18 cellular contexts compared by ENCODE assay signal in genomic region chr16:85207357-85207921, GRCh38.
DNase-seq lines count a peak whose midpoint lies in the region; ATAC-seq and TF ChIP-seq lines count a peak whose summit lies in the region.
"Had no signal": no experiment of that assay in that cellular context is flagged by ENCODE, and none has a peak within 500 bp of the region (broad histone marks: within the 10 kb centered on the region; RNA-seq: fewer than 3 reads in every experiment).

No MANE protein-coding gene starts in this region.

- H4K20me1 ChIP-seq in SK-N-SH (ENCODE audit: insufficient read depth), result no peaks in the 10 kb centered on the region
- no peaks in the 10 kb centered on the region for H4K20me1 ChIP-seq in fibroblast of lung (ENCODE audit: control insufficient read depth, extremely low read depth, insufficient read depth, low read length)
- H4K20me1 ChIP-seq: BLaER1 had no signal

- H3K27ac Mint-ChIP-seq in nephron, result peak overlapping the region; percentile 78 to 91 (median 84)
- H3K27ac Mint-ChIP-seq: activated CD4-positive, alpha-beta T cell treated with anti-CD3 and anti-CD28 coated beads, Interleukin-2, amount 10 ng/mL, durations not matched to agents 24 days and 14 days had no signal

- DNase-seq in SK-N-SH (peak; percentile 86), fibroblast of lung (ENCODE audit: low read depth in 2 of 2) (peak; percentile 55 to 77), transverse colon (no peak), WERI-Rb-1 (no peak), dorsolateral prefrontal cortex (no peak), sciatic nerve (ENCODE audit: low spot score) (no peak), NCI-H82 (lab: John Stamatoyannopoulos, UW) (no peak)
- DNase-seq: activated CD4-positive, alpha-beta T cell treated with anti-CD3 and anti-CD28 coated beads, Interleukin-2, amount 10 ng/mL, durations not matched to agents 24 days and 14 days; activated naive CD4-positive, alpha-beta T cell treated with Interleukin-2 at 50 U/mL for 16 hours; DMS153; effector CD4-positive, alpha-beta T cell; NCI-H187 treated with DMSO at 0.1 percent for 48 hours; NCI-H510A; stimulated activated CD4-positive, alpha-beta T cell treated with anti-CD3 and anti-CD28 coated beads, Interleukin-4, amount 100 ng/mL, for 24 hours had no signal

- H3F3A ChIP-seq in SK-N-SH (replicated peaks; ENCODE audit: insufficient read depth), result peaks cover 10% of the 10 kb centered on the region

- WGBS in SK-N-SH (ENCODE audit: low lambda C conversion rate), result 78% methylated on average over 11 of the region's 24 CpGs
- 60 to 84% methylated on average over 1 to 15 of the region's 24 CpGs for WGBS in transverse colon (ENCODE audit: low coverage in 1 of 2), 2 donors

- TF ChIP-seq CTCF in SK-N-SH (IDR thresholded peaks at IDR 0.05) (no peak), fibroblast of lung (conservative IDR thresholded peaks at IDR 0.05 in 1 of 2, IDR thresholded peaks at IDR 0.05 in 1 of 2; ENCODE audit: low read depth in 1 of 2, low read length in 2 of 2) (no peak), nephron (IDR thresholded peaks at IDR 0.05; ENCODE audit: unreplicated experiment in 3 of 3) (no peak), transverse colon (IDR thresholded peaks at IDR 0.05) (no peak), WERI-Rb-1 (IDR thresholded peaks at IDR 0.05; ENCODE audit: low read depth, low read length) (no peak), dorsolateral prefrontal cortex (IDR thresholded peaks at IDR 0.05 in 54 of 56, conservative IDR thresholded peaks at IDR 0.05 in 2 of 56; ENCODE audit: low read depth in 1 of 56, partially characterized antibody in 56 of 56) (no peak)

- no peaks in the 10 kb centered on the region for H3K9me2 ChIP-seq in SK-N-SH

- H3K36me3 Mint-ChIP-seq in nephron (ENCODE audit: low read depth), result no peaks in the 10 kb centered on the region

- no peaks in the 10 kb centered on the region for H3K27me3 Mint-ChIP-seq in nephron (ENCODE audit: low read depth)
- H3K27me3 Mint-ChIP-seq: activated CD4-positive, alpha-beta T cell treated with anti-CD3 and anti-CD28 coated beads, Interleukin-2, amount 10 ng/mL, durations not matched to agents 24 days and 14 days had no signal

- TF ChIP-seq EP300 in SK-N-SH (IDR thresholded peaks at IDR 0.05; ENCODE audit: borderline replicate concordance in 1 of 2, low read depth in 1 of 2, low read length in 1 of 2), result peak in 1 of 2 experiments; percentile 6; a peak in 1 of 4 replicates
- TF ChIP-seq EP300 in transverse colon (IDR thresholded peaks at IDR 0.05; ENCODE audit: low read depth), result no peak

- in situ Hi-C loops in transverse colon (cut with MboI; ENCODE audit: low pct_ligation_motif_present in 1 of 4, low pct_unique_long_range_greater_than_20kb in 1 of 4, low sequenced_read_pairs in 3 of 4), result no loop called here

- H3K4me2 ChIP-seq in SK-N-SH, result no peak overlapping the region; the same call in 1 of the 2 replicates
- peak overlapping the region; percentile 46 for H3K4me2 ChIP-seq in fibroblast of lung (ENCODE audit: extremely low read depth, insufficient read depth, low read length)
- H3K4me2 ChIP-seq: BLaER1 had no signal

- TF ChIP-seq POLR2A in transverse colon (IDR thresholded peaks at IDR 0.05), result no peak

- H3K27ac ChIP-seq in SK-N-SH (ENCODE audit: low read depth in 2 of 2, low read length in 1 of 2), result peak overlapping the region in 1 of 2 experiments; percentile 98; a peak in 2 of 4 replicates
- H3K27ac ChIP-seq in fibroblast of lung (ENCODE audit: insufficient read depth, low read length), result peak overlapping the region; percentile 60
- peak overlapping the region; percentile 35 to 83 (median 71) for H3K27ac ChIP-seq in transverse colon
- H3K27ac ChIP-seq in WERI-Rb-1, result no peak overlapping the region
- peak overlapping the region in 1 of 59 donors; percentile 45 for H3K27ac ChIP-seq in dorsolateral prefrontal cortex
- H3K27ac ChIP-seq: BLaER1 had no signal

- no peaks in the 10 kb centered on the region for H3K36me3 ChIP-seq in SK-N-SH (replicated peaks in 1 of 2; ENCODE audit: control insufficient read depth in 1 of 2, insufficient read depth in 2 of 2, low read length in 1 of 2)
- H3K36me3 ChIP-seq in fibroblast of lung (ENCODE audit: control insufficient read depth, insufficient read depth, low read length), result no peaks in the 10 kb centered on the region
- no peaks in the 10 kb centered on the region for H3K36me3 ChIP-seq in transverse colon
- H3K36me3 ChIP-seq in WERI-Rb-1, result no peaks in the 10 kb centered on the region
- H3K36me3 ChIP-seq: BLaER1 had no signal

- peak overlapping the region in 2 of 3 experiments; percentile 37 to 41 for H3K4me3 Mint-ChIP-seq in nephron
- H3K4me3 Mint-ChIP-seq: activated CD4-positive, alpha-beta T cell treated with anti-CD3 and anti-CD28 coated beads, Interleukin-2, amount 10 ng/mL, durations not matched to agents 24 days and 14 days had no signal

- H3K27me3 ChIP-seq in SK-N-SH (ENCODE audit: insufficient read depth) (no peaks in the 10 kb centered on the region), fibroblast of lung (ENCODE audit: control insufficient read depth, insufficient read depth, low read length) (no peaks in the 10 kb centered on the region), transverse colon (peaks cover 13% of the 10 kb centered on the region), WERI-Rb-1 (ENCODE audit: insufficient read depth, low read depth, severe bottlenecking) (no peaks in the 10 kb centered on the region), dorsolateral prefrontal cortex (peaks cover 0 to 26% (median 0%) of the 10 kb centered on the region in 45 donors)
- H3K27me3 ChIP-seq: BLaER1, MG63 had no signal

- H2AFZ ChIP-seq in SK-N-SH (ENCODE audit: low read depth) (no peak overlapping the region), fibroblast of lung (ENCODE audit: low read length) (no peak overlapping the region)

- peaks cover 50% of the 10 kb centered on the region for H3K4me1 Mint-ChIP-seq in nephron
- H3K4me1 Mint-ChIP-seq: activated CD4-positive, alpha-beta T cell treated with anti-CD3 and anti-CD28 coated beads, Interleukin-2, amount 10 ng/mL, durations not matched to agents 24 days and 14 days had no signal

- POLR2A ChIA-PET in SK-N-SH (lab: Yijun Ruan, JAX), result interaction anchor here (1.7 kb wide), 1 partner anchor 12 kb away, joined by 7 read pairs; no protein-coding TSS in a partner anchor

- H3K4me3 ChIP-seq in SK-N-SH (ENCODE audit: low read depth in 2 of 2, low read length in 1 of 2) (no peak overlapping the region), fibroblast of lung (replicated peaks in 1 of 4; ENCODE audit: control extremely low read depth in 1 of 4, insufficient read depth in 1 of 4, low read depth in 3 of 4, low read length in 4 of 4) (no peak overlapping the region), transverse colon (no peak overlapping the region), WERI-Rb-1 (ENCODE audit: low read depth, low read length) (no peak overlapping the region), dorsolateral prefrontal cortex (no peak overlapping the region)
- H3K4me3 ChIP-seq: BLaER1, lung, MG63 had no signal

- no peaks in the 10 kb centered on the region for H3K9me3 ChIP-seq in SK-N-SH
- H3K9me3 ChIP-seq in fibroblast of lung (ENCODE audit: control insufficient read depth, insufficient read depth, low read depth, low read length), result no peaks in the 10 kb centered on the region
- H3K9me3 ChIP-seq in transverse colon, result no peaks in the 10 kb centered on the region
- H3K9me3 ChIP-seq in WERI-Rb-1 (ENCODE audit: severe bottlenecking), result no peaks in the 10 kb centered on the region

- H3K4me1 ChIP-seq in SK-N-SH (ENCODE audit: control insufficient read depth in 1 of 2, insufficient read depth in 2 of 2, low read depth in 1 of 2, low read length in 1 of 2) (peaks cover 29 to 71% of the 10 kb centered on the region in 2 experiments; a peak in 3 of 4 replicates), fibroblast of lung (ENCODE audit: control insufficient read depth, extremely low read depth, insufficient read depth, low read length) (peaks cover 55% of the 10 kb centered on the region), transverse colon (peaks cover 22 to 40% (median 32%) of the 10 kb centered on the region in 4 donors)

- no peak for TF ChIP-seq RAD21 in SK-N-SH (IDR thresholded peaks at IDR 0.05; ENCODE audit: low read length)

- CTCF ChIA-PET in SK-N-SH (lab: Yijun Ruan, JAX), result interaction anchor here (0.6 to 1.7 kb wide), 3 partner anchors 9 to 93 kb away, joined by 3 to 8 read pairs (median 6); no protein-coding TSS in a partner anchor

- H3K9me3 Mint-ChIP-seq in nephron, result no peaks in the 10 kb centered on the region

- intact Hi-C loops in transverse colon (cut with DNase I; ENCODE audit: low total_unique reads), result no loop called here
- intact Hi-C loops in dorsolateral prefrontal cortex (cut with DNase I), result no loop called here
- intact Hi-C loops in sciatic nerve (cut with DNase I), result no loop called here

- no peak overlapping the region for H3K9ac ChIP-seq in SK-N-SH
- H3K9ac ChIP-seq in fibroblast of lung (ENCODE audit: insufficient read depth, low read length), result peak overlapping the region; percentile 20
- H3K9ac ChIP-seq: BLaER1 had no signal

- ATAC-seq in sciatic nerve, result no peak

- H3K79me2 ChIP-seq in SK-N-SH (ENCODE audit: insufficient read depth) (peaks cover 13% of the 10 kb centered on the region; the same call in 1 of the 2 replicates), fibroblast of lung (ENCODE audit: control insufficient read depth, insufficient read depth, low read length) (peaks cover 20% of the 10 kb centered on the region)

TF ChIP-seq in SK-N-SH, 30 proteins besides CTCF, POLR2A, EP300 and RAD21 (continues in another document):
- TF ChIP-seq USF2 (IDR thresholded peaks at IDR 0.05; ENCODE audit: borderline replicate concordance, low read depth, low read length) (no peak), FOXJ3 (CRISPR knock-in tag; IDR thresholded peaks at IDR 0.05) (no peak), FOXM1 (IDR thresholded peaks at IDR 0.05; ENCODE audit: low read depth) (no peak)

Comparison
In these comparisons a context has a peak if more than half of its experiments do, and no peak if none do; other contexts are left out.
1. DNase-seq: peak in SK-N-SH (single experiment) and fibroblast of lung (2 of 2); none in transverse colon (single experiment), WERI-Rb-1 (single experiment), dorsolateral prefrontal cortex (0 of 10), sciatic nerve (single experiment) and NCI-H82 (single experiment).